21 cellular contexts compared by ENCODE assay signal in genomic region chr5:177434942-177435738, GRCh38. TPM values are rescaled to one million over a fixed set of nuclear protein-coding genes. Genes with fewer than 3 reads are reported as not detected.
DNase-seq lines count a peak whose midpoint lies in the region; ATAC-seq, FAIRE-seq and TF ChIP-seq lines count a peak whose summit lies in the region.
"Had no signal": no experiment of that assay in that cellular context is flagged by ENCODE, and none has a peak within 500 bp of the region (broad histone marks: within the 10 kb centered on the region; RNA-seq: fewer than 3 reads in every experiment).

No MANE protein-coding gene starts in this region.

- peaks cover 85% of the 10 kb centered on the region for H3K4me1 Mint-ChIP-seq in activated naive CD8-positive, alpha-beta T cell treated with anti-CD3 and anti-CD28 coated beads, Interleukin-2, amount 50 U/mL, for 24 hours
- H3K4me1 Mint-ChIP-seq in stimulated activated naive B cell treated with anti-CD40 and anti-IgM and Interleukin-4, amounts not matched to agents 10 μg/mL and 1 μg/mL and 100 μg/mL, for 72 hours, result peaks cover 33 to 54% of the 10 kb centered on the region in 2 donors
- H3K4me1 Mint-ChIP-seq: nephron had no signal

- no TSS peak for BruUV-seq in HepG2 (replicated peaks; lab: Mats Ljungman, UMichigan)

- TF ChIP-seq CTCF in HepG2 (CRISPR knock-in tag; IDR thresholded peaks at IDR 0.05) (0 out of 2 replicates have a peak, but pooled peaks have one; percentile 7), right lobe of liver (IDR thresholded peaks at IDR 0.05) (no peak)

- H3K4me3 ChIP-seq in HepG2 (replicated peaks in 1 of 3; ENCODE audit: insufficient read depth in 1 of 3, low read depth in 2 of 3, low read length in 3 of 3), result no peak overlapping the region; a peak in 1 of 6 replicates
- H3K4me3 ChIP-seq in right lobe of liver, result no peak overlapping the region
- H3K4me3 ChIP-seq: Peyer's patch, prostate gland, SK-N-MC had no signal

- no peaks in the 10 kb centered on the region for H3K27me3 Mint-ChIP-seq in activated naive CD8-positive, alpha-beta T cell treated with anti-CD3 and anti-CD28 coated beads, Interleukin-2, amount 50 U/mL, for 24 hours
- no peaks in the 10 kb centered on the region for H3K27me3 Mint-ChIP-seq in stimulated activated naive B cell treated with anti-CD40 and anti-IgM and Interleukin-4, amounts not matched to agents 10 μg/mL and 1 μg/mL and 100 μg/mL, for 72 hours
- H3K27me3 Mint-ChIP-seq: stimulated activated naive CD8-positive, alpha-beta T cell treated with anti-CD3 and anti-CD28 coated beads, Interleukin-15, amount 100 ng/mL, for 72 hours had no signal

- DNase-seq in HepG2 (ENCODE audit: low spot score) (peak; percentile 69), right lobe of liver (no peak), HK-2 (ENCODE audit: unreplicated experiment) (peak; percentile 1), NCI-H146 treated with DMSO at 0.1 percent for 48 hours (lab: John Stamatoyannopoulos, UW; ENCODE audit: unreplicated experiment) (no peak)
- no peak for DNase-seq in activated naive CD8-positive, alpha-beta T cell treated with anti-CD3 and anti-CD28 coated beads, Interleukin-2, amount 50 U/mL, for 24 hours
- DNase-seq in stimulated activated naive B cell treated with anti-CD40 and anti-IgM and Interleukin-4, amounts not matched to agents 10 μg/mL and 1 μg/mL and 100 μg/mL, for 72 hours, result no peak
- no peak for DNase-seq in stimulated activated CD8-positive, alpha-beta memory T cell treated with anti-CD3 and anti-CD28 coated beads, Interleukin-4, amount 100 ng/mL, for 48 hours
- DNase-seq: H9; NCI-H2107; NCI-H510A treated with DMSO at 0.1 percent for 48 hours; stimulated activated CD4-positive, alpha-beta T cell treated with anti-CD3 and anti-CD28 coated beads, Interleukin-2, amount 100 ng/mL, for 48 hours; trophoblast cell had no signal

- CTCF ChIA-PET in HepG2 (lab: Yijun Ruan, JAX; ENCODE audit: low intra/inter-chr PET ratio, low total read pairs), result no interaction called here

- H3K9me3 Mint-ChIP-seq in activated naive CD8-positive, alpha-beta T cell treated with anti-CD3 and anti-CD28 coated beads, Interleukin-2, amount 50 U/mL, for 24 hours, result no peaks in the 10 kb centered on the region
- no peaks in the 10 kb centered on the region for H3K9me3 Mint-ChIP-seq in stimulated activated naive B cell treated with anti-CD40 and anti-IgM and Interleukin-4, amounts not matched to agents 10 μg/mL and 1 μg/mL and 100 μg/mL, for 72 hours
- H3K9me3 Mint-ChIP-seq: nephron; stimulated activated naive CD8-positive, alpha-beta T cell treated with anti-CD3 and anti-CD28 coated beads, Interleukin-15, amount 100 ng/mL, for 72 hours had no signal

- no peak overlapping the region for H3K9ac ChIP-seq in HepG2 (ENCODE audit: insufficient read depth, low read depth, low read length)

- H2AFZ ChIP-seq in HepG2 (ENCODE audit: low read length), result no peak overlapping the region

- peak overlapping the region; percentile 87 for H3K27ac Mint-ChIP-seq in activated naive CD8-positive, alpha-beta T cell treated with anti-CD3 and anti-CD28 coated beads, Interleukin-2, amount 50 U/mL, for 24 hours
- peak overlapping the region; percentile 80 for H3K27ac Mint-ChIP-seq in stimulated activated naive B cell treated with anti-CD40 and anti-IgM and Interleukin-4, amounts not matched to agents 10 μg/mL and 1 μg/mL and 100 μg/mL, for 72 hours
- H3K27ac Mint-ChIP-seq: H9, nephron had no signal

- H3K9me3 ChIP-seq in HepG2 (ENCODE audit: low read length) (no peaks in the 10 kb centered on the region), right lobe of liver (no peaks in the 10 kb centered on the region)
- H3K9me3 ChIP-seq: Peyer's patch, prostate gland had no signal

- in situ Hi-C loops in HepG2 (cut with HindIII; ENCODE audit: extremely low pct_ligation_motif_present, low pct_unique_long_range_greater_than_20kb), result no loop called here

- 0 out of 2 replicates have a peak, but pooled peaks have one; percentile 7 for TF ChIP-seq RAD21 in HepG2 (CRISPR knock-in tag; IDR thresholded peaks at IDR 0.05)

- H3K27ac ChIP-seq in HepG2 (ENCODE audit: extremely low read length, insufficient read depth, low read length) (peak overlapping the region; percentile 58), right lobe of liver (no peak overlapping the region)
- H3K27ac ChIP-seq: prostate gland, SK-N-MC had no signal

- no peak for FAIRE-seq in HepG2 (lab: Jason Lieb, UNC)
- FAIRE-seq: HTR-8/SVneo had no signal

- POLR2A ChIA-PET in HepG2 (lab: Yijun Ruan, JAX), result interaction anchor here (1.1 to 1.6 kb wide), 4 partner anchors 9 to 56 kb away, joined by 3 to 5 read pairs (median 3); partner anchors contain the start of gene GRK6

- peaks cover 35% of the 10 kb centered on the region for H3K4me1 ChIP-seq in HepG2 (ENCODE audit: insufficient read depth, low read length)
- H3K4me1 ChIP-seq in right lobe of liver, result peaks cover 0 to 3% (median 0%) of the 10 kb centered on the region in 4 donors
- H3K4me1 ChIP-seq: prostate gland had no signal

- no peak; a peak in 1 of 4 replicates for TF ChIP-seq EP300 in HepG2 (IDR thresholded peaks at IDR 0.05; ENCODE audit: low read depth in 2 of 2, low read length in 2 of 2)
- no peak for TF ChIP-seq EP300 in HepG2 (CRISPR knock-in tag; IDR thresholded peaks at IDR 0.05; ENCODE audit: borderline replicate concordance)

- no peak overlapping the region for H3K4me3 Mint-ChIP-seq in activated naive CD8-positive, alpha-beta T cell treated with anti-CD3 and anti-CD28 coated beads, Interleukin-2, amount 50 U/mL, for 24 hours
- H3K4me3 Mint-ChIP-seq in stimulated activated naive B cell treated with anti-CD40 and anti-IgM and Interleukin-4, amounts not matched to agents 10 μg/mL and 1 μg/mL and 100 μg/mL, for 72 hours, result no peak overlapping the region
- H3K4me3 Mint-ChIP-seq: H9, nephron had no signal

- ATAC-seq in HepG2, result peak; percentile 82
- ATAC-seq in right lobe of liver, result no peak
- no peak for ATAC-seq in activated naive CD8-positive, alpha-beta T cell treated with anti-CD3 and anti-CD28 coated beads, Interleukin-2, amount 50 U/mL, for 24 hours
- no peak for ATAC-seq in stimulated activated naive B cell treated with anti-CD40 and anti-IgM and Interleukin-4, amounts not matched to agents 10 μg/mL and 1 μg/mL and 100 μg/mL, for 72 hours (replicated peaks)

- intact Hi-C loops in HepG2 (cut with micrococcal nuclease; ENCODE audit: unreplicated experiment) (no loop called here), right lobe of liver (cut with DNase I) (loop anchor here in 1 of 2 donors (5.0 kb wide), 1 partner anchor 33 kb away; the partner anchor contains the start of gene PFN3)

- peaks cover 57% of the 10 kb centered on the region for H3K36me3 Mint-ChIP-seq in activated naive CD8-positive, alpha-beta T cell treated with anti-CD3 and anti-CD28 coated beads, Interleukin-2, amount 50 U/mL, for 24 hours (ENCODE audit: low read depth)
- peaks cover 57 to 65% of the 10 kb centered on the region in 2 donors for H3K36me3 Mint-ChIP-seq in stimulated activated naive B cell treated with anti-CD40 and anti-IgM and Interleukin-4, amounts not matched to agents 10 μg/mL and 1 μg/mL and 100 μg/mL, for 72 hours

- peaks cover 22 to 32% of the 10 kb centered on the region in 2 experiments; a peak in 4 of 5 replicates for H3K36me3 ChIP-seq in HepG2 (replicated peaks in 1 of 2; ENCODE audit: control insufficient read depth in 1 of 2, insufficient read depth in 2 of 2, low read length in 2 of 2)
- peaks cover 0 to 44% (median 0%) of the 10 kb centered on the region in 4 donors for H3K36me3 ChIP-seq in right lobe of liver

- peak overlapping the region; percentile 14; the same call in 1 of the 2 replicates for H3K4me2 ChIP-seq in HepG2 (ENCODE audit: low read depth, low read length)

- no peaks in the 10 kb centered on the region for H4K20me1 ChIP-seq in HepG2 (ENCODE audit: insufficient read depth, low read length)

- no peak for TF ChIP-seq POLR2A in HepG2 (IDR thresholded peaks at IDR 0.05; ENCODE audit: insufficient read depth in 1 of 2, low read depth in 2 of 2, low read length in 2 of 2)
- TF ChIP-seq POLR2A in right lobe of liver (IDR thresholded peaks at IDR 0.05), result no peak

- 67% methylated on average over 6 of the region's 20 CpGs for WGBS in HepG2 (ENCODE audit: low lambda C conversion rate)
- WGBS in right lobe of liver (ENCODE audit: insufficient coverage, low coverage, low lambda C conversion rate, missing lambda C conversion rate), result 100% methylated on average over 5 of the region's 20 CpGs

- no peaks in the 10 kb centered on the region for H3K79me2 ChIP-seq in HepG2 (ENCODE audit: insufficient read depth, low read length)

- H3K27me3 ChIP-seq in HepG2 (ENCODE audit: control insufficient read depth in 1 of 2, insufficient read depth in 2 of 2, low read length in 2 of 2) (no peaks in the 10 kb centered on the region), right lobe of liver (no peaks in the 10 kb centered on the region)
- H3K27me3 ChIP-seq: Peyer's patch had no signal

RNA-seq across cellular contexts. Expression of gene GRK6, which starts 8.7 kb away (rescaled TPM):
- total RNA-seq in HepG2 (2016; rRNA removed; fragmentation: Illumina TruSeq; extraction: Trizol) (16.1 and 19.9 TPM in 2 replicates), right lobe of liver (10 to 100 TPM in 3 of 6 experiments, 1 to 10 TPM in 3; 6.1 to 10.8 (median 10.0) TPM)
- 21.2 and 25.1 TPM in 2 replicates for total RNA-seq in HepG2 (2016; cell fraction: cytosol; rRNA removed; fragmentation: Illumina TruSeq; extraction: Trizol; ENCODE audit: low read depth)
- 15.7 and 20.8 TPM in 2 replicates for total RNA-seq in HepG2 (2016; cell fraction: insoluble cytoplasmic fraction; rRNA removed; fragmentation: Illumina TruSeq; extraction: Trizol)
- 43.3 and 44.5 TPM in 2 replicates for total RNA-seq in HepG2 (2016; cell fraction: membrane; rRNA removed; fragmentation: Illumina TruSeq; extraction: Trizol)
- 15.6 TPM in 2 replicates for total RNA-seq in HepG2 (2016; cell fraction: nucleus; rRNA removed; fragmentation: Illumina TruSeq; extraction: Trizol)
- polyA plus RNA-seq in HepG2 (2011; rRNA removed), result 13.2 and 17.4 TPM in 2 replicates
- polyA plus RNA-seq in HepG2 (2011; cell fraction: cytosol; rRNA removed), result 16.2 and 19.6 TPM in 2 replicates
- 21.6 and 24.6 TPM in 2 replicates for polyA plus RNA-seq in HepG2 (2011; cell fraction: nucleus; rRNA removed)
- polyA plus RNA-seq in HepG2 (2012), result 16.7 and 17.5 TPM in 2 replicates
- polyA plus RNA-seq in HepG2 (2016; cell fraction: cytosol; fragmentation: Illumina TruSeq; extraction: Trizol; ENCODE audit: low read depth), result 36.3 and 37.2 TPM in 2 replicates
- polyA plus RNA-seq in HepG2 (2016; cell fraction: insoluble cytoplasmic fraction; fragmentation: Illumina TruSeq; extraction: Trizol; ENCODE audit: low read depth), result 20.6 and 21.6 TPM in 2 replicates
- 45.6 and 48.4 TPM in 2 replicates for polyA plus RNA-seq in HepG2 (2016; cell fraction: membrane; fragmentation: Illumina TruSeq; extraction: Trizol; ENCODE audit: low read depth)
- polyA plus RNA-seq in HepG2 (2016; cell fraction: nucleus; fragmentation: Illumina TruSeq; extraction: Trizol; ENCODE audit: insufficient read depth, low read depth), result 22.8 and 26.4 TPM in 2 replicates
- polyA minus RNA-seq in HepG2 (2011; rRNA and poly(A)+ RNA removed; ENCODE audit: low replicate concordance), result 11.2 and 22.9 TPM in 2 replicates
- 13.6 and 15.1 TPM in 2 replicates for polyA minus RNA-seq in HepG2 (2011; cell fraction: cytosol; rRNA and poly(A)+ RNA removed)
- polyA minus RNA-seq in HepG2 (2011; cell fraction: nucleus; rRNA and poly(A)+ RNA removed), result 19.2 and 24.9 TPM in 2 replicates

RNA-seq across cellular contexts. Expression of gene PRR7, which starts 11.5 kb away (rescaled TPM):
- 3.9 and 5.0 TPM in 2 replicates for total RNA-seq in HepG2 (2016; rRNA removed; fragmentation: Illumina TruSeq; extraction: Trizol)
- 16.0 and 17.8 TPM in 2 replicates for total RNA-seq in HepG2 (2016; cell fraction: cytosol; rRNA removed; fragmentation: Illumina TruSeq; extraction: Trizol; ENCODE audit: low read depth)
- total RNA-seq in HepG2 (2016; cell fraction: insoluble cytoplasmic fraction; rRNA removed; fragmentation: Illumina TruSeq; extraction: Trizol), result 3.2 and 5.8 TPM in 2 replicates
- 13.3 and 19.1 TPM in 2 replicates for total RNA-seq in HepG2 (2016; cell fraction: membrane; rRNA removed; fragmentation: Illumina TruSeq; extraction: Trizol)
- 2.0 and 2.5 TPM in 2 replicates for total RNA-seq in HepG2 (2016; cell fraction: nucleus; rRNA removed; fragmentation: Illumina TruSeq; extraction: Trizol)
- 4.8 and 6.7 TPM in 2 replicates for polyA plus RNA-seq in HepG2 (2011; rRNA removed)
- polyA plus RNA-seq in HepG2 (2011; cell fraction: cytosol; rRNA removed), result 6.4 and 16.7 TPM in 2 replicates
- 14.7 and 21.3 TPM in 2 replicates for polyA plus RNA-seq in HepG2 (2011; cell fraction: nucleus; rRNA removed)
- polyA plus RNA-seq in HepG2 (2012), result 1.5 and 3.1 TPM in 2 replicates
- polyA plus RNA-seq in HepG2 (2016; cell fraction: cytosol; fragmentation: Illumina TruSeq; extraction: Trizol; ENCODE audit: low read depth), result 20.2 and 21.6 TPM in 2 replicates
- polyA plus RNA-seq in HepG2 (2016; cell fraction: insoluble cytoplasmic fraction; fragmentation: Illumina TruSeq; extraction: Trizol; ENCODE audit: low read depth), result 4.9 and 5.8 TPM in 2 replicates
- polyA plus RNA-seq in HepG2 (2016; cell fraction: membrane; fragmentation: Illumina TruSeq; extraction: Trizol; ENCODE audit: low read depth), result 16.9 and 17.7 TPM in 2 replicates
- 5.8 and 6.9 TPM in 2 replicates for polyA plus RNA-seq in HepG2 (2016; cell fraction: nucleus; fragmentation: Illumina TruSeq; extraction: Trizol; ENCODE audit: insufficient read depth, low read depth)
- 0.94 and 6.4 TPM in 2 replicates for polyA minus RNA-seq in HepG2 (2011; rRNA and poly(A)+ RNA removed; ENCODE audit: low replicate concordance)
- 3.2 and 5.0 TPM in 2 replicates for polyA minus RNA-seq in HepG2 (2011; cell fraction: cytosol; rRNA and poly(A)+ RNA removed)
- polyA minus RNA-seq in HepG2 (2011; cell fraction: nucleus; rRNA and poly(A)+ RNA removed), result 1.1 and 1.4 TPM in 2 replicates
- 10 to 100 TPM in 1 of 6 experiments, 1 to 10 TPM in 3, under 1 TPM in 2; 0.15 to 13.0 (median 1.9) TPM for total RNA-seq in right lobe of liver

RNA-seq across cellular contexts. Expression of gene F12, which starts 25.8 kb away (rescaled TPM):
- total RNA-seq in HepG2 (2016; rRNA removed; fragmentation: Illumina TruSeq; extraction: Trizol) (1.3 and 3.0 TPM in 2 replicates), right lobe of liver (100 to 1,000 TPM; 236 to 518 (median 365) TPM)
- 1.9 and 3.1 TPM in 2 replicates for total RNA-seq in HepG2 (2016; cell fraction: cytosol; rRNA removed; fragmentation: Illumina TruSeq; extraction: Trizol; ENCODE audit: low read depth)
- 1.4 and 3.6 TPM in 2 replicates for total RNA-seq in HepG2 (2016; cell fraction: insoluble cytoplasmic fraction; rRNA removed; fragmentation: Illumina TruSeq; extraction: Trizol)
- total RNA-seq in HepG2 (2016; cell fraction: membrane; rRNA removed; fragmentation: Illumina TruSeq; extraction: Trizol), result 2.4 and 3.3 TPM in 2 replicates
- total RNA-seq in HepG2 (2016; cell fraction: nucleus; rRNA removed; fragmentation: Illumina TruSeq; extraction: Trizol), result 2.3 and 3.0 TPM in 2 replicates
- polyA plus RNA-seq in HepG2 (2011; rRNA removed), result 2.5 and 3.1 TPM in 2 replicates
- 1.5 and 3.0 TPM in 2 replicates for polyA plus RNA-seq in HepG2 (2011; cell fraction: cytosol; rRNA removed)
- 27.2 and 32.3 TPM in 2 replicates for polyA plus RNA-seq in HepG2 (2011; cell fraction: nucleus; rRNA removed)
- 3.6 and 10.3 TPM in 2 replicates for polyA plus RNA-seq in HepG2 (2012)
- 3.7 and 5.9 TPM in 2 replicates for polyA plus RNA-seq in HepG2 (2016; cell fraction: cytosol; fragmentation: Illumina TruSeq; extraction: Trizol; ENCODE audit: low read depth)
- 1.6 and 2.3 TPM in 2 replicates for polyA plus RNA-seq in HepG2 (2016; cell fraction: insoluble cytoplasmic fraction; fragmentation: Illumina TruSeq; extraction: Trizol; ENCODE audit: low read depth)
- polyA plus RNA-seq in HepG2 (2016; cell fraction: membrane; fragmentation: Illumina TruSeq; extraction: Trizol; ENCODE audit: low read depth), result 3.4 and 5.0 TPM in 2 replicates
- 6.6 and 9.9 TPM in 2 replicates for polyA plus RNA-seq in HepG2 (2016; cell fraction: nucleus; fragmentation: Illumina TruSeq; extraction: Trizol; ENCODE audit: insufficient read depth, low read depth)
- polyA minus RNA-seq in HepG2 (2011; rRNA and poly(A)+ RNA removed; ENCODE audit: low replicate concordance), result 2.5 and 2.6 TPM in 2 replicates
- 0.30 and 1.2 TPM in 2 replicates for polyA minus RNA-seq in HepG2 (2011; cell fraction: cytosol; rRNA and poly(A)+ RNA removed)
- 1.0 and 1.7 TPM in 2 replicates for polyA minus RNA-seq in HepG2 (2011; cell fraction: nucleus; rRNA and poly(A)+ RNA removed)
- total RNA-seq: mesenteric fat pad, skeletal muscle tissue had no signal

RNA-seq across cellular contexts. Expression of gene PFN3, which starts 34.7 kb away (rescaled TPM):
- total RNA-seq in HepG2 (2016; rRNA removed; fragmentation: Illumina TruSeq; extraction: Trizol) (not detected in 2 replicates), right lobe of liver (not detected)
- total RNA-seq in HepG2 (2016; cell fraction: cytosol; rRNA removed; fragmentation: Illumina TruSeq; extraction: Trizol; ENCODE audit: low read depth), result not detected in 2 replicates
- not detected in 2 replicates for total RNA-seq in HepG2 (2016; cell fraction: insoluble cytoplasmic fraction; rRNA removed; fragmentation: Illumina TruSeq; extraction: Trizol)
- not detected in 2 replicates for total RNA-seq in HepG2 (2016; cell fraction: membrane; rRNA removed; fragmentation: Illumina TruSeq; extraction: Trizol)
- total RNA-seq in HepG2 (2016; cell fraction: nucleus; rRNA removed; fragmentation: Illumina TruSeq; extraction: Trizol), result not detected in 2 replicates
- not detected in 2 replicates for polyA plus RNA-seq in HepG2 (2011; rRNA removed)
- not detected in 2 replicates for polyA plus RNA-seq in HepG2 (2011; cell fraction: cytosol; rRNA removed)
- not detected in 2 replicates for polyA plus RNA-seq in HepG2 (2011; cell fraction: nucleus; rRNA removed)
- polyA plus RNA-seq in HepG2 (2012), result not detected in 2 replicates
- polyA plus RNA-seq in HepG2 (2016; cell fraction: cytosol; fragmentation: Illumina TruSeq; extraction: Trizol; ENCODE audit: low read depth), result not detected in 2 replicates
- polyA plus RNA-seq in HepG2 (2016; cell fraction: insoluble cytoplasmic fraction; fragmentation: Illumina TruSeq; extraction: Trizol; ENCODE audit: low read depth), result not detected in 2 replicates
- not detected in 2 replicates for polyA plus RNA-seq in HepG2 (2016; cell fraction: membrane; fragmentation: Illumina TruSeq; extraction: Trizol; ENCODE audit: low read depth)
- polyA plus RNA-seq in HepG2 (2016; cell fraction: nucleus; fragmentation: Illumina TruSeq; extraction: Trizol; ENCODE audit: insufficient read depth, low read depth), result not detected in 2 replicates
- polyA minus RNA-seq in HepG2 (2011; rRNA and poly(A)+ RNA removed; ENCODE audit: low replicate concordance), result not detected in 2 replicates
- not detected in 2 replicates for polyA minus RNA-seq in HepG2 (2011; cell fraction: cytosol; rRNA and poly(A)+ RNA removed)
- polyA minus RNA-seq in HepG2 (2011; cell fraction: nucleus; rRNA and poly(A)+ RNA removed), result not detected in 2 replicates
- total RNA-seq: fibroblast of lung, H9, mesenteric fat pad, Peyer's patch, prostate gland, skeletal muscle tissue had no signal
- polyA plus RNA-seq: fibroblast of lung had no signal

RNA-seq across cellular contexts. Expression of gene DBN1, which starts 38.3 kb away (rescaled TPM):
- total RNA-seq in HepG2 (2016; rRNA removed; fragmentation: Illumina TruSeq; extraction: Trizol) (15.7 and 37.3 TPM in 2 replicates), right lobe of liver (1 to 10 TPM; 1.1 to 4.6 (median 3.1) TPM)
- 6.9 and 9.3 TPM in 2 replicates for total RNA-seq in HepG2 (2016; cell fraction: cytosol; rRNA removed; fragmentation: Illumina TruSeq; extraction: Trizol; ENCODE audit: low read depth)
- 12.8 and 37.5 TPM in 2 replicates for total RNA-seq in HepG2 (2016; cell fraction: insoluble cytoplasmic fraction; rRNA removed; fragmentation: Illumina TruSeq; extraction: Trizol)
- total RNA-seq in HepG2 (2016; cell fraction: membrane; rRNA removed; fragmentation: Illumina TruSeq; extraction: Trizol), result 12.9 and 15.2 TPM in 2 replicates
- total RNA-seq in HepG2 (2016; cell fraction: nucleus; rRNA removed; fragmentation: Illumina TruSeq; extraction: Trizol), result 33.8 and 39.3 TPM in 2 replicates
- 27.0 and 30.9 TPM in 2 replicates for polyA plus RNA-seq in HepG2 (2011; rRNA removed)
- 14.1 and 18.1 TPM in 2 replicates for polyA plus RNA-seq in HepG2 (2011; cell fraction: cytosol; rRNA removed)
- polyA plus RNA-seq in HepG2 (2011; cell fraction: nucleus; rRNA removed), result 167 and 276 TPM in 2 replicates
- 16.5 and 21.1 TPM in 2 replicates for polyA plus RNA-seq in HepG2 (2012)
- polyA plus RNA-seq in HepG2 (2016; cell fraction: cytosol; fragmentation: Illumina TruSeq; extraction: Trizol; ENCODE audit: low read depth), result 7.2 and 8.7 TPM in 2 replicates
- 16.0 and 21.2 TPM in 2 replicates for polyA plus RNA-seq in HepG2 (2016; cell fraction: insoluble cytoplasmic fraction; fragmentation: Illumina TruSeq; extraction: Trizol; ENCODE audit: low read depth)
- polyA plus RNA-seq in HepG2 (2016; cell fraction: membrane; fragmentation: Illumina TruSeq; extraction: Trizol; ENCODE audit: low read depth), result 11.4 and 15.4 TPM in 2 replicates
- 72.9 and 77.5 TPM in 2 replicates for polyA plus RNA-seq in HepG2 (2016; cell fraction: nucleus; fragmentation: Illumina TruSeq; extraction: Trizol; ENCODE audit: insufficient read depth, low read depth)
- 30.4 and 47.5 TPM in 2 replicates for polyA minus RNA-seq in HepG2 (2011; rRNA and poly(A)+ RNA removed; ENCODE audit: low replicate concordance)
- polyA minus RNA-seq in HepG2 (2011; cell fraction: cytosol; rRNA and poly(A)+ RNA removed), result 13.2 and 16.4 TPM in 2 replicates
- 42.1 and 43.0 TPM in 2 replicates for polyA minus RNA-seq in HepG2 (2011; cell fraction: nucleus; rRNA and poly(A)+ RNA removed)

Comparison
In these comparisons a context has a peak if more than half of its experiments do, and no peak if none do; other contexts are left out.
1. DNase-seq: peak in HepG2 (single experiment) and HK-2 (single experiment); none in right lobe of liver (0 of 3), activated naive CD8-positive, alpha-beta T cell treated with anti-CD3 and anti-CD28 coated beads, Interleukin-2, amount 50 U/mL, for 24 hours (single experiment), stimulated activated naive B cell treated with anti-CD40 and anti-IgM and Interleukin-4, amounts not matched to agents 10 μg/mL and 1 μg/mL and 100 μg/mL, for 72 hours (single experiment), stimulated activated CD8-positive, alpha-beta memory T cell treated with anti-CD3 and anti-CD28 coated beads, Interleukin-4, amount 100 ng/mL, for 48 hours (single experiment) and NCI-H146 treated with DMSO at 0.1 percent for 48 hours (single experiment).
2. RNA of gene F12, which starts 25.8 kb away (total RNA-seq): 236 to 518 TPM in right lobe of liver; 1.3 to 3.6 TPM in HepG2; every median in the first group is over 10 times any median in the second.